Comparison of ENCODE assay signal across 9 cellular contexts in the genomic region with DNA sequence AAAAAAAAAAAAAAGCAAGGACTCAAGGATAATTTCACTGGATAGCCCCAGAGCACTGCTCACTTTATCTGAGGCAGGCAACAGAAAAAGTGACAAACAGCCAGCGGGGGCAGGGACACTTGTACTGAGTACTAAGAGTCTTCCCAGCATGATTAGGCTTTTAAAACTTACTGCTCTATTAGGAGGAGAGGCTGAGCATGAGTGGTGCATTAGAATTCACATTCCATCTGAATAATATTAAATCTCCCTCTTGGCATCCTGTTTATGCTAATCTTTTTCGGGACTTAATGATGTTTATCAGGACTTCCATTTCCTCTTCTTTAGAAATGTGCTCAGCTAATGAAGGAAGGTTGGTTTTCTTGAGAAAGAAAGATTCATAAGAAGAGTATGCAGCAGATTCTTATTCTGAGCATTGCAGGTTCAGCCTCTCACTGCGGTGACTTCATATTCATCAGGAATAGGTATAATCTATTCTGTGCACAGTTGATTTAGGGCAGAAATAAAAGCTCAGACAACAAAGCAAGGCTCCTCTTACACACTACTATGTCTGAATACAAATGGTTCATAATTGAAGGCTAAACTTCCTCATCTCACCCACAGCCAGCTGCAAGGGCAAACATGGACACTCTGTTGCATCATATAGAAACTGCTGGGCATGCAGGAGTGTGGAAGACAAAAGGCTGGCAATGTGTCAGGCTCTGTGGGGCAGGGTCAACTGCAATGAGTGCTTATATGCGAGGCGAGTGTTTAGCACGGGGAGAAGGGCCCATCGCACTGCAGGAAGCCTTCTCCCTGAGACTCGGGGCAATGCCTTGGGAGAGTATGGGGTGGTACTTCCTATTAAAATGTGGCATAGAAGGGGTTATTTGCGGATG.
DNase-seq lines count a peak whose midpoint lies in the region; ATAC-seq and TF ChIP-seq lines count a peak whose summit lies in the region.
"Had no signal": no experiment of that assay in that cellular context is flagged by ENCODE, and none has a peak within 500 bp of the region (broad histone marks: within the 10 kb centered on the region; RNA-seq: fewer than 3 reads in every experiment).

No MANE protein-coding gene starts in this region.

- no peaks in the 10 kb centered on the region for H3K36me3 Mint-ChIP-seq in stimulated activated effector memory CD8-positive, alpha-beta T cell treated with anti-CD3 and anti-CD28 coated beads, Interleukin-12 subunit alpha, Interleukin-12 subunit beta, amount 100 ng/mL, for 72 hours

- H3K27me3 ChIP-seq in ovary, result no peaks in the 10 kb centered on the region

- TF ChIP-seq EP300 in ovary (IDR thresholded peaks at IDR 0.05), result no peak

- H3K9me3 ChIP-seq in ovary, result no peaks in the 10 kb centered on the region

- peak; percentile 18 for ATAC-seq in Right ventricle myocardium inferior
- no peak for ATAC-seq in stimulated activated effector memory CD8-positive, alpha-beta T cell treated with anti-CD3 and anti-CD28 coated beads, Interleukin-12 subunit alpha, Interleukin-12 subunit beta, amount 100 ng/mL, for 72 hours

- WGBS in lower leg skin, 2 donors, result 73 to 81% methylated on average over 9 of the region's 9 CpGs
- WGBS in ovary, 3 donors, result 64 to 69% (median 64%) methylated on average over 9 of the region's 9 CpGs

- no peak overlapping the region for H3K4me3 ChIP-seq in lower leg skin (ENCODE audit: low read depth, poor library complexity, severe bottlenecking)
- no peak overlapping the region for H3K4me3 ChIP-seq in ovary

- TF ChIP-seq CTCF in lower leg skin (IDR thresholded peaks at IDR 0.05) (no peak), ovary (IDR thresholded peaks at IDR 0.05) (no peak)

- H3K9me3 Mint-ChIP-seq in stimulated activated effector memory CD8-positive, alpha-beta T cell treated with anti-CD3 and anti-CD28 coated beads, Interleukin-12 subunit alpha, Interleukin-12 subunit beta, amount 100 ng/mL, for 72 hours, result no peaks in the 10 kb centered on the region

- TF ChIP-seq POLR2A in lower leg skin (IDR thresholded peaks at IDR 0.05), result no peak
- TF ChIP-seq POLR2A in ovary (IDR thresholded peaks at IDR 0.05), result no peak

- no peak overlapping the region for H3K27ac ChIP-seq in ovary

- DNase-seq in Right ventricle myocardium inferior (ENCODE audit: missing footprints), result peak; percentile 74
- DNase-seq in cardiac septum (ENCODE audit: low spot score), result no peak
- DNase-seq in astrocyte of the hippocampus (ENCODE audit: low read depth, low spot score), result peak; percentile 68
- DNase-seq in lower leg skin (ENCODE audit: low spot score in 2 of 2), result peak; percentile 53 to 89
- DNase-seq in NCI-H82 treated with DMSO at 0.1 percent for 48 hours (lab: John Stamatoyannopoulos, UW; ENCODE audit: unreplicated experiment), result no peak
- no peak for DNase-seq in NK-92 treated with Interleukin-12 subunit alpha and Interleukin-12 subunit beta, amount 100 ng/mL, for 24 hours (lab: John Stamatoyannopoulos, UW)
- no peak for DNase-seq in ovary
- no peak for DNase-seq in stimulated activated effector memory CD8-positive, alpha-beta T cell treated with anti-CD3 and anti-CD28 coated beads, Interleukin-12 subunit alpha, Interleukin-12 subunit beta, amount 100 ng/mL, for 72 hours (ENCODE audit: low spot score in 2 of 2)
- DNase-seq: NCI-H2171 had no signal

- peaks cover 5% of the 10 kb centered on the region for H3K4me1 Mint-ChIP-seq in stimulated activated effector memory CD8-positive, alpha-beta T cell treated with anti-CD3 and anti-CD28 coated beads, Interleukin-12 subunit alpha, Interleukin-12 subunit beta, amount 100 ng/mL, for 72 hours

- H3K4me1 ChIP-seq in ovary (ENCODE audit: insufficient read depth), result peaks cover 13% of the 10 kb centered on the region

- H3K4me3 Mint-ChIP-seq in stimulated activated effector memory CD8-positive, alpha-beta T cell treated with anti-CD3 and anti-CD28 coated beads, Interleukin-12 subunit alpha, Interleukin-12 subunit beta, amount 100 ng/mL, for 72 hours, result no peak overlapping the region

- H3K27ac Mint-ChIP-seq in stimulated activated effector memory CD8-positive, alpha-beta T cell treated with anti-CD3 and anti-CD28 coated beads, Interleukin-12 subunit alpha, Interleukin-12 subunit beta, amount 100 ng/mL, for 72 hours, result no peak overlapping the region

- intact Hi-C loops in Right ventricle myocardium inferior (cut with DNase I), result no loop called here
- intact Hi-C loops in cardiac septum (cut with DNase I), result no loop called here
- intact Hi-C loops in lower leg skin (cut with DNase I; ENCODE audit: low total_unique reads), result no loop called here
- intact Hi-C loops in ovary (cut with DNase I), result loop anchor here in 1 of 4 donors (10.0 kb wide), 1 partner anchor 411 kb away; no protein-coding TSS in a partner anchor

- no peaks in the 10 kb centered on the region for H3K36me3 ChIP-seq in ovary

Comparison
In these comparisons a context has a peak if more than half of its experiments do, and no peak if none do; other contexts are left out.
1. DNase-seq: peak in Right ventricle myocardium inferior (single experiment), astrocyte of the hippocampus (single experiment) and lower leg skin (2 of 2); none in cardiac septum (single experiment), NCI-H82 treated with DMSO at 0.1 percent for 48 hours (single experiment), NK-92 treated with Interleukin-12 subunit alpha and Interleukin-12 subunit beta, amount 100 ng/mL, for 24 hours (single experiment), ovary (0 of 5) and stimulated activated effector memory CD8-positive, alpha-beta T cell treated with anti-CD3 and anti-CD28 coated beads, Interleukin-12 subunit alpha, Interleukin-12 subunit beta, amount 100 ng/mL, for 72 hours (0 of 2).